Comparison of ENCODE assay signal across 2 cellular contexts in the genomic region with DNA sequence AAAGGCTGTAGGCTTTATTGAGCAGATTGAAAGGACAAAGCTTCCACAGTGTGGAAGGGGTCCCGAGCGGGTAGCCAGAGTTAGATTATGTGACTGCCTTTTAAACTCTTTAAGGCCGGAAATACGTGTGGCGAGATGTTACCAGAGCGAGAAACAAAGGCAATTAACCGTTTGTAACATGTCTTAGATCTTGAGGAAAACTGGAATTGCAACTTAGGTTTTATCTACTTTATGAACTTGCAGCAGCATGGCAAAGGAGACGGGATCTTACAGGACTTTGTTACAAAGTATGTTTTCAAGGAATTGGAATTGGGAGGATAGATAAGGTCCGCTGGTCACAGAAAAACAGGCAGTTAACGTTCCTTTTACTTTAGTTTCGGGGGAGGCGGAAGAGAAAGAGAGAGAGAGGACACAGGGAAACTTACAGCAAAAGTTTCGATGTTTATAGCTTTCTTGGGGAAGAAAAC.
TF ChIP-seq lines count a peak whose summit lies in the region.

No MANE protein-coding gene starts in this region.

TF ChIP-seq in WTC11, 78 proteins besides CTCF, POLR2A, EP300 and RAD21:
- no peak for TF ChIP-seq SP1 (CRISPR knock-in tag; conservative IDR thresholded peaks at IDR 0.05)
- TF ChIP-seq, protein P1, sequence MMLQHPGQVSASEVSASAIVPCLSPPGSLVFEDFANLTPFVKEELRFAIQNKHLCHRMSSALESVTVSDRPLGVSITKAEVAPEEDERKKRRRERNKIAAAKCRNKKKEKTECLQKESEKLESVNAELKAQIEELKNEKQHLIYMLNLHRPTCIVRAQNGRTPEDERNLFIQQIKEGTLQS (CRISPR knock-in tag; conservative IDR thresholded peaks at IDR 0.05) = no peak
- no peak for TF ChIP-seq KAT7 (CRISPR knock-in tag; IDR thresholded peaks at IDR 0.05; ENCODE audit: borderline replicate concordance)
- TF ChIP-seq, protein P2, sequence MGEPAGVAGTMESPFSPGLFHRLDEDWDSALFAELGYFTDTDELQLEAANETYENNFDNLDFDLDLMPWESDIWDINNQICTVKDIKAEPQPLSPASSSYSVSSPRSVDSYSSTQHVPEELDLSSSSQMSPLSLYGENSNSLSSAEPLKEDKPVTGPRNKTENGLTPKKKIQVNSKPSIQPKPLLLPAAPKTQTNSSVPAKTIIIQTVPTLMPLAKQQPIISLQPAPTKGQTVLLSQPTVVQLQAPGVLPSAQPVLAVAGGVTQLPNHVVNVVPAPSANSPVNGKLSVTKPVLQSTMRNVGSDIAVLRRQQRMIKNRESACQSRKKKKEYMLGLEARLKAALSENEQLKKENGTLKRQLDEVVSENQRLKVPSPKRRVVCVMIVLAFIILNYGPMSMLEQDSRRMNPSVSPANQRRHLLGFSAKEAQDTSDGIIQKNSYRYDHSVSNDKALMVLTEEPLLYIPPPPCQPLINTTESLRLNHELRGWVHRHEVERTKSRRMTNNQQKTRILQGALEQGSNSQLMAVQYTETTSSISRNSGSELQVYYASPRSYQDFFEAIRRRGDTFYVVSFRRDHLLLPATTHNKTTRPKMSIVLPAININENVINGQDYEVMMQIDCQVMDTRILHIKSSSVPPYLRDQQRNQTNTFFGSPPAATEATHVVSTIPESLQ (CRISPR knock-in tag; IDR thresholded peaks at IDR 0.05) = no peak
- no peak for TF ChIP-seq TEAD4 (CRISPR knock-in tag; IDR thresholded peaks at IDR 0.05)
- no peak for TF ChIP-seq PRRX2 (CRISPR knock-in tag; IDR thresholded peaks at IDR 0.05)
- no peak for TF ChIP-seq NR1H2 (CRISPR knock-in tag; IDR thresholded peaks at IDR 0.05)
- no peak for TF ChIP-seq MXD4 (CRISPR knock-in tag; IDR thresholded peaks at IDR 0.05; ENCODE audit: borderline replicate concordance)
- TF ChIP-seq, protein P3, sequence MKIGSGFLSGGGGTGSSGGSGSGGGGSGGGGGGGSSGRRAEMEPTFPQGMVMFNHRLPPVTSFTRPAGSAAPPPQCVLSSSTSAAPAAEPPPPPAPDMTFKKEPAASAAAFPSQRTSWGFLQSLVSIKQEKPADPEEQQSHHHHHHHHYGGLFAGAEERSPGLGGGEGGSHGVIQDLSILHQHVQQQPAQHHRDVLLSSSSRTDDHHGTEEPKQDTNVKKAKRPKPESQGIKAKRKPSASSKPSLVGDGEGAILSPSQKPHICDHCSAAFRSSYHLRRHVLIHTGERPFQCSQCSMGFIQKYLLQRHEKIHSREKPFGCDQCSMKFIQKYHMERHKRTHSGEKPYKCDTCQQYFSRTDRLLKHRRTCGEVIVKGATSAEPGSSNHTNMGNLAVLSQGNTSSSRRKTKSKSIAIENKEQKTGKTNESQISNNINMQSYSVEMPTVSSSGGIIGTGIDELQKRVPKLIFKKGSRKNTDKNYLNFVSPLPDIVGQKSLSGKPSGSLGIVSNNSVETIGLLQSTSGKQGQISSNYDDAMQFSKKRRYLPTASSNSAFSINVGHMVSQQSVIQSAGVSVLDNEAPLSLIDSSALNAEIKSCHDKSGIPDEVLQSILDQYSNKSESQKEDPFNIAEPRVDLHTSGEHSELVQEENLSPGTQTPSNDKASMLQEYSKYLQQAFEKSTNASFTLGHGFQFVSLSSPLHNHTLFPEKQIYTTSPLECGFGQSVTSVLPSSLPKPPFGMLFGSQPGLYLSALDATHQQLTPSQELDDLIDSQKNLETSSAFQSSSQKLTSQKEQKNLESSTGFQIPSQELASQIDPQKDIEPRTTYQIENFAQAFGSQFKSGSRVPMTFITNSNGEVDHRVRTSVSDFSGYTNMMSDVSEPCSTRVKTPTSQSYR (CRISPR knock-in tag; IDR thresholded peaks at IDR 0.05) = no peak
- TF ChIP-seq ETV6 (CRISPR knock-in tag; IDR thresholded peaks at IDR 0.05) = no peak
- TF ChIP-seq, protein P4, sequence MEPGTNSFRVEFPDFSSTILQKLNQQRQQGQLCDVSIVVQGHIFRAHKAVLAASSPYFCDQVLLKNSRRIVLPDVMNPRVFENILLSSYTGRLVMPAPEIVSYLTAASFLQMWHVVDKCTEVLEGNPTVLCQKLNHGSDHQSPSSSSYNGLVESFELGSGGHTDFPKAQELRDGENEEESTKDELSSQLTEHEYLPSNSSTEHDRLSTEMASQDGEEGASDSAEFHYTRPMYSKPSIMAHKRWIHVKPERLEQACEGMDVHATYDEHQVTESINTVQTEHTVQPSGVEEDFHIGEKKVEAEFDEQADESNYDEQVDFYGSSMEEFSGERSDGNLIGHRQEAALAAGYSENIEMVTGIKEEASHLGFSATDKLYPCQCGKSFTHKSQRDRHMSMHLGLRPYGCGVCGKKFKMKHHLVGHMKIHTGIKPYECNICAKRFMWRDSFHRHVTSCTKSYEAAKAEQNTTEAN (CRISPR knock-in tag; IDR thresholded peaks at IDR 0.05) = no peak
- TF ChIP-seq, protein P5, sequence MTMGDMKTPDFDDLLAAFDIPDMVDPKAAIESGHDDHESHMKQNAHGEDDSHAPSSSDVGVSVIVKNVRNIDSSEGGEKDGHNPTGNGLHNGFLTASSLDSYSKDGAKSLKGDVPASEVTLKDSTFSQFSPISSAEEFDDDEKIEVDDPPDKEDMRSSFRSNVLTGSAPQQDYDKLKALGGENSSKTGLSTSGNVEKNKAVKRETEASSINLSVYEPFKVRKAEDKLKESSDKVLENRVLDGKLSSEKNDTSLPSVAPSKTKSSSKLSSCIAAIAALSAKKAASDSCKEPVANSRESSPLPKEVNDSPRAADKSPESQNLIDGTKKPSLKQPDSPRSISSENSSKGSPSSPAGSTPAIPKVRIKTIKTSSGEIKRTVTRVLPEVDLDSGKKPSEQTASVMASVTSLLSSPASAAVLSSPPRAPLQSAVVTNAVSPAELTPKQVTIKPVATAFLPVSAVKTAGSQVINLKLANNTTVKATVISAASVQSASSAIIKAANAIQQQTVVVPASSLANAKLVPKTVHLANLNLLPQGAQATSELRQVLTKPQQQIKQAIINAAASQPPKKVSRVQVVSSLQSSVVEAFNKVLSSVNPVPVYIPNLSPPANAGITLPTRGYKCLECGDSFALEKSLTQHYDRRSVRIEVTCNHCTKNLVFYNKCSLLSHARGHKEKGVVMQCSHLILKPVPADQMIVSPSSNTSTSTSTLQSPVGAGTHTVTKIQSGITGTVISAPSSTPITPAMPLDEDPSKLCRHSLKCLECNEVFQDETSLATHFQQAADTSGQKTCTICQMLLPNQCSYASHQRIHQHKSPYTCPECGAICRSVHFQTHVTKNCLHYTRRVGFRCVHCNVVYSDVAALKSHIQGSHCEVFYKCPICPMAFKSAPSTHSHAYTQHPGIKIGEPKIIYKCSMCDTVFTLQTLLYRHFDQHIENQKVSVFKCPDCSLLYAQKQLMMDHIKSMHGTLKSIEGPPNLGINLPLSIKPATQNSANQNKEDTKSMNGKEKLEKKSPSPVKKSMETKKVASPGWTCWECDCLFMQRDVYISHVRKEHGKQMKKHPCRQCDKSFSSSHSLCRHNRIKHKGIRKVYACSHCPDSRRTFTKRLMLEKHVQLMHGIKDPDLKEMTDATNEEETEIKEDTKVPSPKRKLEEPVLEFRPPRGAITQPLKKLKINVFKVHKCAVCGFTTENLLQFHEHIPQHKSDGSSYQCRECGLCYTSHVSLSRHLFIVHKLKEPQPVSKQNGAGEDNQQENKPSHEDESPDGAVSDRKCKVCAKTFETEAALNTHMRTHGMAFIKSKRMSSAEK (CRISPR knock-in tag; IDR thresholded peaks at IDR 0.05; ENCODE audit: borderline replicate concordance) = no peak
- TF ChIP-seq TCF7 (CRISPR knock-in tag; IDR thresholded peaks at IDR 0.05; ENCODE audit: low read depth) = no peak
- no peak for TF ChIP-seq ZNF317 (CRISPR knock-in tag; IDR thresholded peaks at IDR 0.05; ENCODE audit: borderline replicate concordance, low read depth)

TF ChIP-seq in HepG2, 621 proteins besides CTCF, POLR2A, EP300 and RAD21:
- TF ChIP-seq NKX3-1 (CRISPR knock-in tag; IDR thresholded peaks at IDR 0.05) = no peak
- no peak for TF ChIP-seq ZFY (CRISPR knock-in tag; IDR thresholded peaks at IDR 0.05)
- TF ChIP-seq, protein P6, sequence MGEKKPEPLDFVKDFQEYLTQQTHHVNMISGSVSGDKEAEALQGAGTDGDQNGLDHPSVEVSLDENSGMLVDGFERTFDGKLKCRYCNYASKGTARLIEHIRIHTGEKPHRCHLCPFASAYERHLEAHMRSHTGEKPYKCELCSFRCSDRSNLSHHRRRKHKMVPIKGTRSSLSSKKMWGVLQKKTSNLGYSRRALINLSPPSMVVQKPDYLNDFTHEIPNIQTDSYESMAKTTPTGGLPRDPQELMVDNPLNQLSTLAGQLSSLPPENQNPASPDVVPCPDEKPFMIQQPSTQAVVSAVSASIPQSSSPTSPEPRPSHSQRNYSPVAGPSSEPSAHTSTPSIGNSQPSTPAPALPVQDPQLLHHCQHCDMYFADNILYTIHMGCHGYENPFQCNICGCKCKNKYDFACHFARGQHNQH (CRISPR knock-in tag; IDR thresholded peaks at IDR 0.05) = no peak
- TF ChIP-seq, protein P7, sequence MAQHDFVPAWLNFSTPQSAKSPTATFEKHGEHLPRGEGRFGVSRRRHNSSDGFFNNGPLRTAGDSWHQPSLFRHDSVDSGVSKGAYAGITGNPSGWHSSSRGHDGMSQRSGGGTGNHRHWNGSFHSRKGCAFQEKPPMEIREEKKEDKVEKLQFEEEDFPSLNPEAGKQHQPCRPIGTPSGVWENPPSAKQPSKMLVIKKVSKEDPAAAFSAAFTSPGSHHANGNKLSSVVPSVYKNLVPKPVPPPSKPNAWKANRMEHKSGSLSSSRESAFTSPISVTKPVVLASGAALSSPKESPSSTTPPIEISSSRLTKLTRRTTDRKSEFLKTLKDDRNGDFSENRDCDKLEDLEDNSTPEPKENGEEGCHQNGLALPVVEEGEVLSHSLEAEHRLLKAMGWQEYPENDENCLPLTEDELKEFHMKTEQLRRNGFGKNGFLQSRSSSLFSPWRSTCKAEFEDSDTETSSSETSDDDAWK (CRISPR knock-in tag; IDR thresholded peaks at IDR 0.05) = no peak
- TF ChIP-seq, protein P8, sequence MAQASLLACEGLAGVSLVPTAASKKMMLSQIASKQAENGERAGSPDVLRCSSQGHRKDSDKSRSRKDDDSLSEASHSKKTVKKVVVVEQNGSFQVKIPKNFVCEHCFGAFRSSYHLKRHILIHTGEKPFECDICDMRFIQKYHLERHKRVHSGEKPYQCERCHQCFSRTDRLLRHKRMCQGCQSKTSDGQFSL (CRISPR knock-in tag; IDR thresholded peaks at IDR 0.05) = no peak
- TF ChIP-seq, protein P9, sequence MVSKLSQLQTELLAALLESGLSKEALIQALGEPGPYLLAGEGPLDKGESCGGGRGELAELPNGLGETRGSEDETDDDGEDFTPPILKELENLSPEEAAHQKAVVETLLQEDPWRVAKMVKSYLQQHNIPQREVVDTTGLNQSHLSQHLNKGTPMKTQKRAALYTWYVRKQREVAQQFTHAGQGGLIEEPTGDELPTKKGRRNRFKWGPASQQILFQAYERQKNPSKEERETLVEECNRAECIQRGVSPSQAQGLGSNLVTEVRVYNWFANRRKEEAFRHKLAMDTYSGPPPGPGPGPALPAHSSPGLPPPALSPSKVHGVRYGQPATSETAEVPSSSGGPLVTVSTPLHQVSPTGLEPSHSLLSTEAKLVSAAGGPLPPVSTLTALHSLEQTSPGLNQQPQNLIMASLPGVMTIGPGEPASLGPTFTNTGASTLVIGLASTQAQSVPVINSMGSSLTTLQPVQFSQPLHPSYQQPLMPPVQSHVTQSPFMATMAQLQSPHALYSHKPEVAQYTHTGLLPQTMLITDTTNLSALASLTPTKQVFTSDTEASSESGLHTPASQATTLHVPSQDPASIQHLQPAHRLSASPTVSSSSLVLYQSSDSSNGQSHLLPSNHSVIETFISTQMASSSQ (IDR thresholded peaks at IDR 0.05; ENCODE audit: low read depth) = no peak
- TF ChIP-seq, protein P9 (CRISPR knock-in tag; IDR thresholded peaks at IDR 0.05; ENCODE audit: borderline replicate concordance) = no peak
- TF ChIP-seq, protein P10, sequence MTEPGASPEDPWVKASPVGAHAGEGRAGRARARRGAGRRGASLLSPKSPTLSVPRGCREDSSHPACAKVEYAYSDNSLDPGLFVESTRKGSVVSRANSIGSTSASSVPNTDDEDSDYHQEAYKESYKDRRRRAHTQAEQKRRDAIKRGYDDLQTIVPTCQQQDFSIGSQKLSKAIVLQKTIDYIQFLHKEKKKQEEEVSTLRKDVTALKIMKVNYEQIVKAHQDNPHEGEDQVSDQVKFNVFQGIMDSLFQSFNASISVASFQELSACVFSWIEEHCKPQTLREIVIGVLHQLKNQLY (CRISPR knock-in tag; IDR thresholded peaks at IDR 0.05) = no peak
- TF ChIP-seq ZFP41 (CRISPR knock-in tag; IDR thresholded peaks at IDR 0.05; ENCODE audit: borderline replicate concordance) = no peak
- no peak for TF ChIP-seq ARNT (IDR thresholded peaks at IDR 0.05)
- TF ChIP-seq MAFF (IDR thresholded peaks at IDR 0.05; ENCODE audit: low read depth, low read length) = no peak
- no peak for TF ChIP-seq ZFP90 (CRISPR knock-in tag; IDR thresholded peaks at IDR 0.05; ENCODE audit: borderline replicate concordance)
- TF ChIP-seq, protein P11, sequence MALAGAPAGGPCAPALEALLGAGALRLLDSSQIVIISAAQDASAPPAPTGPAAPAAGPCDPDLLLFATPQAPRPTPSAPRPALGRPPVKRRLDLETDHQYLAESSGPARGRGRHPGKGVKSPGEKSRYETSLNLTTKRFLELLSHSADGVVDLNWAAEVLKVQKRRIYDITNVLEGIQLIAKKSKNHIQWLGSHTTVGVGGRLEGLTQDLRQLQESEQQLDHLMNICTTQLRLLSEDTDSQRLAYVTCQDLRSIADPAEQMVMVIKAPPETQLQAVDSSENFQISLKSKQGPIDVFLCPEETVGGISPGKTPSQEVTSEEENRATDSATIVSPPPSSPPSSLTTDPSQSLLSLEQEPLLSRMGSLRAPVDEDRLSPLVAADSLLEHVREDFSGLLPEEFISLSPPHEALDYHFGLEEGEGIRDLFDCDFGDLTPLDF (CRISPR knock-in tag; IDR thresholded peaks at IDR 0.05) = no peak
- TF ChIP-seq, protein P12, sequence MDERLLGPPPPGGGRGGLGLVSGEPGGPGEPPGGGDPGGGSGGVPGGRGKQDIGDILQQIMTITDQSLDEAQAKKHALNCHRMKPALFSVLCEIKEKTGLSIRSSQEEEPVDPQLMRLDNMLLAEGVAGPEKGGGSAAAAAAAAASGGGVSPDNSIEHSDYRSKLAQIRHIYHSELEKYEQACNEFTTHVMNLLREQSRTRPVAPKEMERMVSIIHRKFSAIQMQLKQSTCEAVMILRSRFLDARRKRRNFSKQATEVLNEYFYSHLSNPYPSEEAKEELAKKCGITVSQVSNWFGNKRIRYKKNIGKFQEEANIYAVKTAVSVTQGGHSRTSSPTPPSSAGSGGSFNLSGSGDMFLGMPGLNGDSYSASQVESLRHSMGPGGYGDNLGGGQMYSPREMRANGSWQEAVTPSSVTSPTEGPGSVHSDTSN (CRISPR knock-in tag; IDR thresholded peaks at IDR 0.05) = no peak
- TF ChIP-seq ZNF549 (CRISPR knock-in tag; IDR thresholded peaks at IDR 0.05) = no peak
- TF ChIP-seq ZNF256 (CRISPR knock-in tag; conservative IDR thresholded peaks at IDR 0.05) = no peak
- TF ChIP-seq PLRG1 (conservative IDR thresholded peaks at IDR 0.05) = no peak
- no peak for TF ChIP-seq RFX3 (CRISPR knock-in tag; IDR thresholded peaks at IDR 0.05)
- no peak for TF ChIP-seq ZNF230 (CRISPR knock-in tag; IDR thresholded peaks at IDR 0.05)
TF ChIP-seq in HepG2: peak in this region for 0.
